8 cellular contexts compared by ENCODE assay signal in the genomic region with DNA sequence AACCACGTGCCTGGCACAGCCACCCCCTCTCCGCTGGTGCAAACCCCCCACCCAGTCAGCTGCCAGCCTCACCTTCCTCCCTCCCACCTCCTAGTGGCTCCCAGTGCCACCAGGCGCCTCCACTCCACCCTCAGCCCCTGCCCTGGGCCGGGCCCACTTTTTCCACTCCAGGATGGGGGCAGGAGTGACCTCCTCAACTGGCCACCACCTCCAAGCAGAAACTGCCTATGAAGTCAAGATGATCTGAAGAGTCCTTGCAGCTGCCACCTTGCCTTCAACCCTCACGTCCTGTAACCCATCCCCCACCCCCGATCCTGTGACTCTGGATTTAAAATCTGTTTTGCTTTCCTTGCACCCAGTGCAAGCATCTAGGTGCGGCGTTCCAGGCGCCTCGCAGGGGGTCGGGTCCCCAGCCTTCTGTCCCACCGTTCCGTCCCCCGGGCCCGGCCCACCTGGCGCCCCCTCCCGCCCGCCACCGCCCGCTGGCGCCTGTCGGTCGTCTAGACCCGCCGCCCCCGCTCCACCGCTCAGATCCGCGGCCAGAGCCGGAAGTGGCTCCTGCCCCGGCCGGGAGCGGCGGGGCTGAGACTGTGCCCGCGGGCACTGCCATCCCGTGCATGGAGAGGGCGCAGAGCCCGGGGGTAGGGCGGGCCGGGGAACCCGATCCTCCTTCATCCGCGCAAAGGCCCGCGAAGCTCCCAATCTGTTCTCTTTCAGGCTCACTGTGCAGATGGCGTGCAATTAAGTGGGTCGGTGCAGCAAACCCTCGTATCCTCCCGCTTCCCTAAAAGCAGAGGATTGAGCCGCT. TPM values are rescaled to one million over a fixed set of nuclear protein-coding genes. Genes with fewer than 3 reads are reported as not detected.
DNase-seq lines count a peak whose midpoint lies in the region; ATAC-seq and TF ChIP-seq lines count a peak whose summit lies in the region.

No MANE protein-coding gene starts in this region.

- H3K27me3 ChIP-seq in foreskin keratinocyte: no peaks in the 10 kb centered on the region
- H3K27me3 ChIP-seq in trophoblast cell (ENCODE audit: insufficient read depth, low read length): no peaks in the 10 kb centered on the region

- H2AFZ ChIP-seq in trophoblast cell (ENCODE audit: insufficient read depth, low read length, poor library complexity): no peak overlapping the region

- H3K36me3 ChIP-seq in trophoblast cell (ENCODE audit: control insufficient read depth in 1 of 2, insufficient read depth in 2 of 2, low read length in 2 of 2): peaks cover 3 to 5% of the 10 kb centered on the region in 2 experiments

- H3K9me3 ChIP-seq in trophoblast cell (ENCODE audit: insufficient read depth, low read depth, low read length): no peaks in the 10 kb centered on the region

- no peaks in the 10 kb centered on the region for H3K79me2 ChIP-seq in trophoblast cell (ENCODE audit: control insufficient read depth, insufficient read depth, low read length, poor library complexity)

- no peak overlapping the region for H3K9ac ChIP-seq in trophoblast cell (ENCODE audit: low read length)

- WGBS in trophoblast cell (ENCODE audit: extremely low coverage, insufficient coverage, insufficient read length): no CpG with 5 or more reads among the region's 51 CpGs

- no peak overlapping the region for H2BK120ac ChIP-seq in trophoblast cell (ENCODE audit: insufficient read depth, low read length, poor library complexity)

- ATAC-seq in foreskin keratinocyte: peak; percentile 60
- no peak for ATAC-seq in GM18519 (IDR thresholded peaks at IDR 0.05; ENCODE audit: low FRiP score, unreplicated experiment)
- no peak for ATAC-seq in GM21576 (IDR thresholded peaks at IDR 0.05; ENCODE audit: unreplicated experiment)

- no peak overlapping the region for H3K4ac ChIP-seq in trophoblast cell (ENCODE audit: low read depth, low read length)

- H4K91ac ChIP-seq in trophoblast cell (ENCODE audit: low read depth, low read length): no peak overlapping the region

- no peak overlapping the region for H3K23ac ChIP-seq in trophoblast cell (ENCODE audit: low read length)

- no peak overlapping the region for H2BK5ac ChIP-seq in trophoblast cell (ENCODE audit: low read depth, low read length, poor library complexity)

- no peak overlapping the region for H3K4me3 ChIP-seq in trophoblast cell (ENCODE audit: low read depth, low read length)

- peak overlapping the region; percentile 56 for H4K12ac ChIP-seq in trophoblast cell (ENCODE audit: low read depth, low read length)

- H3K27ac ChIP-seq in foreskin keratinocyte (no peak overlapping the region), trophoblast cell (ENCODE audit: low read depth, low read length) (no peak overlapping the region)

- peak overlapping the region; percentile 5 for H3K18ac ChIP-seq in trophoblast cell (ENCODE audit: low read length)

- H3K79me1 ChIP-seq in trophoblast cell (ENCODE audit: low read length): peaks cover 2% of the 10 kb centered on the region

- H3K4me2 ChIP-seq in trophoblast cell (ENCODE audit: low read length): peak overlapping the region; percentile 12

- TF ChIP-seq CTCF in GM20000 (IDR thresholded peaks at IDR 0.05; ENCODE audit: extremely low read depth, missing control alignments) (no peak), foreskin keratinocyte (conservative IDR thresholded peaks at IDR 0.05) (no peak)

- H4K8ac ChIP-seq in trophoblast cell (ENCODE audit: low read depth, low read length): no peak overlapping the region

- peak; percentile 36 for DNase-seq in AG08395 (ENCODE audit: low spot score)
- DNase-seq in GM20000 (ENCODE audit: low spot score): peak; percentile 72
- DNase-seq in NCI-H82 treated with DMSO at 0.1 percent for 48 hours (lab: John Stamatoyannopoulos, UW; ENCODE audit: unreplicated experiment): peak; percentile 21
- peak; percentile 19 for DNase-seq in activated gamma-delta T cell (lab: John Stamatoyannopoulos, UW)
- DNase-seq in foreskin keratinocyte: no peak
- no peak for DNase-seq in trophoblast cell

- H3K4me1 ChIP-seq in foreskin keratinocyte (no peaks in the 10 kb centered on the region), trophoblast cell (ENCODE audit: control insufficient read depth in 1 of 2, insufficient read depth in 2 of 2, low read length in 2 of 2) (peaks cover 2 to 5% of the 10 kb centered on the region in 2 experiments)

- H3K14ac ChIP-seq in trophoblast cell (ENCODE audit: low read length): no peak overlapping the region

- H2BK12ac ChIP-seq in trophoblast cell (ENCODE audit: low read length): no peak overlapping the region

- H2AK5ac ChIP-seq in trophoblast cell (ENCODE audit: low read length): no peak overlapping the region

RNA-seq across cellular contexts. Expression of a gene that starts 51.2 kb away (rescaled TPM):
- 101 and 115 TPM in 2 replicates for total RNA-seq in foreskin keratinocyte
- 16.5 and 17.0 TPM in 2 replicates for polyA plus RNA-seq in foreskin keratinocyte
- 172 and 177 TPM in 2 replicates for polyA plus RNA-seq in trophoblast cell (2013)

Comparison
In these comparisons a context has a peak if more than half of its experiments do, and no peak if none do; other contexts are left out.
1. DNase-seq: peak in AG08395 (single experiment), GM20000 (single experiment), NCI-H82 treated with DMSO at 0.1 percent for 48 hours (single experiment) and activated gamma-delta T cell (single experiment); none in foreskin keratinocyte (0 of 2) and trophoblast cell (0 of 2).